Comparison of ENCODE assay signal across 18 cellular contexts in genomic region chr4:3124070-3124767, GRCh38. TPM values are rescaled to one million over a fixed set of nuclear protein-coding genes. Genes with fewer than 3 reads are reported as not detected.
A peak's percentile ranks its signal among the peaks of the same experiment; 100 is the strongest.
DNase-seq lines count a peak whose midpoint lies in the region; ATAC-seq lines count a peak whose summit lies in the region.
"Had no signal": no experiment of that assay in that cellular context is flagged by ENCODE, and none has a peak within 500 bp of the region (broad histone marks: within the 10 kb centered on the region; RNA-seq: fewer than 3 reads in every experiment).

No MANE protein-coding gene starts in this region.

- no peak overlapping the region for H3K27ac Mint-ChIP-seq in activated naive CD4-positive, alpha-beta T cell treated with anti-CD3 and anti-CD28 coated beads for 36 hours
- peak overlapping the region; percentile 24 for H3K27ac Mint-ChIP-seq in activated T-helper 2 cell treated with anti-CD3 and anti-CD28 coated beads, Interferon-gamma antibody, Interleukin-2, Interleukin-4, amounts not matched to agents 10 μg/mL and 5 μg/mL and 100 μg/mL, durations not matched to agents 14 hours and 24 hours and 36 hours
- peak overlapping the region; percentile 37 for H3K27ac Mint-ChIP-seq in stimulated activated naive CD8-positive, alpha-beta T cell treated with anti-CD3 and anti-CD28 coated beads, Interleukin-15, Interleukin-2, amounts not matched to agents 100 ng/mL and 50 ng/mL, for 24 hours
- H3K27ac Mint-ChIP-seq: activated CD4-positive, alpha-beta T cell treated with anti-CD3 and anti-CD28 coated beads, Interleukin-2, amount 10 ng/mL, durations not matched to agents 7 days and 5 days; natural killer cell treated with Interleukin-12 subunit alpha and Interleukin-12 subunit beta and Interleukin-15 and Interleukin-18, amount 100 ng/mL, for 72 hours had no signal

- intact Hi-C loops in activated naive CD4-positive, alpha-beta T cell treated with anti-CD3 and anti-CD28 coated beads for 36 hours (cut with micrococcal nuclease) = no loop called here
- intact Hi-C loops in activated T-helper 2 cell treated with anti-CD3 and anti-CD28 coated beads, Interferon-gamma antibody, Interleukin-2, Interleukin-4, amounts not matched to agents 10 μg/mL and 5 μg/mL and 100 μg/mL, durations not matched to agents 14 hours and 24 hours and 36 hours (cut with micrococcal nuclease) = no loop called here

- CTCF ChIA-PET in activated naive CD4-positive, alpha-beta T cell treated with anti-CD3 and anti-CD28 coated beads for 36 hours (lab: Charles Lee) = interaction anchor here (0.6 to 2.3 kb wide), 2 partner anchors 11 to 231 kb away, joined by 3 to 10 read pairs; no protein-coding TSS in a partner anchor

- peak; percentile 19 for DNase-seq in activated naive CD4-positive, alpha-beta T cell treated with anti-CD3 and anti-CD28 coated beads for 36 hours
- no peak for DNase-seq in activated naive CD4-positive, alpha-beta T cell treated with anti-CD3 and anti-CD28 coated beads, Interleukin-2, amount 50 U/mL, for 16 hours
- no peak for DNase-seq in activated T-helper 2 cell treated with anti-CD3 and anti-CD28 coated beads, Interferon-gamma antibody, Interleukin-2, Interleukin-4, amounts not matched to agents 10 μg/mL and 5 μg/mL and 100 μg/mL, durations not matched to agents 14 hours and 24 hours and 36 hours (ENCODE audit: low spot score)
- DNase-seq in lung microvascular endothelial cell (ENCODE audit: low read depth in 2 of 2) = peak; percentile 26 to 29
- no peak for DNase-seq in DMS153 treated with DMSO at 0.1 percent for 48 hours (lab: John Stamatoyannopoulos, UW; ENCODE audit: unreplicated experiment)
- DNase-seq in NCI-H146 treated with DMSO at 0.1 percent for 48 hours (lab: John Stamatoyannopoulos, UW; ENCODE audit: unreplicated experiment) = no peak
- DNase-seq: activated CD4-positive, alpha-beta T cell treated with anti-CD3 and anti-CD28 coated beads, Interleukin-2, amount 10 ng/mL, durations not matched to agents 7 days and 5 days; CD8-positive, alpha-beta memory T cell; H9; left ventricle myocardium superior; NCI-H1105; NCI-H2171 treated with DMSO at 0.1 percent for 48 hours; PC-9; substantia nigra had no signal

- H3K4me1 Mint-ChIP-seq in activated naive CD4-positive, alpha-beta T cell treated with anti-CD3 and anti-CD28 coated beads for 36 hours (ENCODE audit: low read depth) = peaks cover 24% of the 10 kb centered on the region
- peaks cover 24% of the 10 kb centered on the region for H3K4me1 Mint-ChIP-seq in activated T-helper 2 cell treated with anti-CD3 and anti-CD28 coated beads, Interferon-gamma antibody, Interleukin-2, Interleukin-4, amounts not matched to agents 10 μg/mL and 5 μg/mL and 100 μg/mL, durations not matched to agents 14 hours and 24 hours and 36 hours (ENCODE audit: low read depth)
- H3K4me1 Mint-ChIP-seq in stimulated activated naive CD8-positive, alpha-beta T cell treated with anti-CD3 and anti-CD28 coated beads, Interleukin-15, Interleukin-2, amounts not matched to agents 100 ng/mL and 50 ng/mL, for 24 hours (ENCODE audit: low read depth) = peaks cover 22% of the 10 kb centered on the region
- H3K4me1 Mint-ChIP-seq: H9 had no signal

- no peak overlapping the region for H3K4me3 Mint-ChIP-seq in activated naive CD4-positive, alpha-beta T cell treated with anti-CD3 and anti-CD28 coated beads for 36 hours
- no peak overlapping the region for H3K4me3 Mint-ChIP-seq in activated T-helper 2 cell treated with anti-CD3 and anti-CD28 coated beads, Interferon-gamma antibody, Interleukin-2, Interleukin-4, amounts not matched to agents 10 μg/mL and 5 μg/mL and 100 μg/mL, durations not matched to agents 14 hours and 24 hours and 36 hours (ENCODE audit: low read depth)
- H3K4me3 Mint-ChIP-seq in stimulated activated naive CD8-positive, alpha-beta T cell treated with anti-CD3 and anti-CD28 coated beads, Interleukin-15, Interleukin-2, amounts not matched to agents 100 ng/mL and 50 ng/mL, for 24 hours = no peak overlapping the region
- H3K4me3 Mint-ChIP-seq: activated CD4-positive, alpha-beta T cell treated with anti-CD3 and anti-CD28 coated beads, Interleukin-2, amount 10 ng/mL, durations not matched to agents 7 days and 5 days; CD8-positive, alpha-beta memory T cell; H9; natural killer cell treated with Interleukin-12 subunit alpha and Interleukin-12 subunit beta and Interleukin-15 and Interleukin-18, amount 100 ng/mL, for 72 hours had no signal

- ATAC-seq in GM18520 (IDR thresholded peaks at IDR 0.05; ENCODE audit: unreplicated experiment) = no peak
- ATAC-seq: natural killer cell treated with Interleukin-12 subunit alpha and Interleukin-12 subunit beta and Interleukin-15 and Interleukin-18, amount 100 ng/mL, for 72 hours had no signal

- H3K36me3 Mint-ChIP-seq in activated naive CD4-positive, alpha-beta T cell treated with anti-CD3 and anti-CD28 coated beads for 36 hours (ENCODE audit: low read depth) = peaks cover 23% of the 10 kb centered on the region
- peaks cover 60% of the 10 kb centered on the region for H3K36me3 Mint-ChIP-seq in activated T-helper 2 cell treated with anti-CD3 and anti-CD28 coated beads, Interferon-gamma antibody, Interleukin-2, Interleukin-4, amounts not matched to agents 10 μg/mL and 5 μg/mL and 100 μg/mL, durations not matched to agents 14 hours and 24 hours and 36 hours (ENCODE audit: low read depth)
- peaks cover 65% of the 10 kb centered on the region for H3K36me3 Mint-ChIP-seq in stimulated activated naive CD8-positive, alpha-beta T cell treated with anti-CD3 and anti-CD28 coated beads, Interleukin-15, Interleukin-2, amounts not matched to agents 100 ng/mL and 50 ng/mL, for 24 hours (ENCODE audit: low read depth)

- H3K27me3 Mint-ChIP-seq in activated naive CD4-positive, alpha-beta T cell treated with anti-CD3 and anti-CD28 coated beads for 36 hours (ENCODE audit: low read depth) = no peaks in the 10 kb centered on the region
- no peaks in the 10 kb centered on the region for H3K27me3 Mint-ChIP-seq in activated T-helper 2 cell treated with anti-CD3 and anti-CD28 coated beads, Interferon-gamma antibody, Interleukin-2, Interleukin-4, amounts not matched to agents 10 μg/mL and 5 μg/mL and 100 μg/mL, durations not matched to agents 14 hours and 24 hours and 36 hours (ENCODE audit: low read depth)
- H3K27me3 Mint-ChIP-seq in stimulated activated naive CD8-positive, alpha-beta T cell treated with anti-CD3 and anti-CD28 coated beads, Interleukin-15, Interleukin-2, amounts not matched to agents 100 ng/mL and 50 ng/mL, for 24 hours = no peaks in the 10 kb centered on the region
- H3K27me3 Mint-ChIP-seq: activated CD4-positive, alpha-beta T cell treated with anti-CD3 and anti-CD28 coated beads, Interleukin-2, amount 10 ng/mL, durations not matched to agents 7 days and 5 days; CD8-positive, alpha-beta memory T cell; natural killer cell treated with Interleukin-12 subunit alpha and Interleukin-12 subunit beta and Interleukin-15 and Interleukin-18, amount 100 ng/mL, for 72 hours had no signal

- no peaks in the 10 kb centered on the region for H3K9me3 Mint-ChIP-seq in activated naive CD4-positive, alpha-beta T cell treated with anti-CD3 and anti-CD28 coated beads for 36 hours
- no peaks in the 10 kb centered on the region for H3K9me3 Mint-ChIP-seq in activated T-helper 2 cell treated with anti-CD3 and anti-CD28 coated beads, Interferon-gamma antibody, Interleukin-2, Interleukin-4, amounts not matched to agents 10 μg/mL and 5 μg/mL and 100 μg/mL, durations not matched to agents 14 hours and 24 hours and 36 hours
- no peaks in the 10 kb centered on the region for H3K9me3 Mint-ChIP-seq in stimulated activated naive CD8-positive, alpha-beta T cell treated with anti-CD3 and anti-CD28 coated beads, Interleukin-15, Interleukin-2, amounts not matched to agents 100 ng/mL and 50 ng/mL, for 24 hours
- H3K9me3 Mint-ChIP-seq: activated CD4-positive, alpha-beta T cell treated with anti-CD3 and anti-CD28 coated beads, Interleukin-2, amount 10 ng/mL, durations not matched to agents 7 days and 5 days; CD8-positive, alpha-beta memory T cell; H9; natural killer cell treated with Interleukin-12 subunit alpha and Interleukin-12 subunit beta and Interleukin-15 and Interleukin-18, amount 100 ng/mL, for 72 hours had no signal

RNA-seq across cellular contexts. Expression of gene HTT, which starts 49.7 kb away (rescaled TPM):
- total RNA-seq in activated naive CD4-positive, alpha-beta T cell treated with anti-CD3 and anti-CD28 coated beads for 36 hours = 10 to 100 TPM; 91.6 to 94.1 TPM
- total RNA-seq in activated T-helper 2 cell treated with anti-CD3 and anti-CD28 coated beads, Interferon-gamma antibody, Interleukin-2, Interleukin-4, amounts not matched to agents 10 μg/mL and 5 μg/mL and 100 μg/mL, durations not matched to agents 14 hours and 24 hours and 36 hours = 65.3 and 71.9 TPM in 2 replicates
- total RNA-seq in lung microvascular endothelial cell = 26.6 and 34.3 TPM in 2 replicates

RNA-seq across cellular contexts. Expression of gene HTT-AS, which starts 49.9 kb away (rescaled TPM):
- total RNA-seq in activated naive CD4-positive, alpha-beta T cell treated with anti-CD3 and anti-CD28 coated beads for 36 hours = not detected
- not detected in 2 replicates for total RNA-seq in activated T-helper 2 cell treated with anti-CD3 and anti-CD28 coated beads, Interferon-gamma antibody, Interleukin-2, Interleukin-4, amounts not matched to agents 10 μg/mL and 5 μg/mL and 100 μg/mL, durations not matched to agents 14 hours and 24 hours and 36 hours
- total RNA-seq in lung microvascular endothelial cell = not detected in 2 replicates
- total RNA-seq: activated CD4-positive, alpha-beta T cell treated with anti-CD3 and anti-CD28 coated beads, Interleukin-2, amount 10 ng/mL, durations not matched to agents 7 days and 5 days; astrocyte; CD8-positive, alpha-beta memory T cell; H9; left ventricle myocardium superior; natural killer cell treated with Interleukin-12 subunit alpha and Interleukin-12 subunit beta and Interleukin-15 and Interleukin-18, amount 100 ng/mL, for 72 hours; PC-9 had no signal

Comparison
In these comparisons a context has a peak if more than half of its experiments do, and no peak if none do; other contexts are left out.
1. DNase-seq: peak in activated naive CD4-positive, alpha-beta T cell treated with anti-CD3 and anti-CD28 coated beads for 36 hours (single experiment) and lung microvascular endothelial cell (2 of 2); none in activated naive CD4-positive, alpha-beta T cell treated with anti-CD3 and anti-CD28 coated beads, Interleukin-2, amount 50 U/mL, for 16 hours (single experiment), activated T-helper 2 cell treated with anti-CD3 and anti-CD28 coated beads, Interferon-gamma antibody, Interleukin-2, Interleukin-4, amounts not matched to agents 10 μg/mL and 5 μg/mL and 100 μg/mL, durations not matched to agents 14 hours and 24 hours and 36 hours (single experiment), DMS153 treated with DMSO at 0.1 percent for 48 hours (single experiment) and NCI-H146 treated with DMSO at 0.1 percent for 48 hours (single experiment).